ENCODE assay signal across 8 cellular contexts in genomic region chr17:58007781-58008706, GRCh38. TPM values are rescaled to one million over a fixed set of nuclear protein-coding genes. Genes with fewer than 3 reads are reported as not detected.
DNase-seq lines count a peak whose midpoint lies in the region; ATAC-seq and TF ChIP-seq lines count a peak whose summit lies in the region.

No MANE protein-coding gene starts in this region.

- ATAC-seq in HG03060 (IDR thresholded peaks at IDR 0.05; ENCODE audit: low read depth, unreplicated experiment), result peak; percentile 28
- ATAC-seq in activated B cell treated with CpG ODN at 0.5 μM for 24 hours (ENCODE audit: low read depth), result peak; percentile 26
- ATAC-seq in left ventricle myocardium superior, result peak; percentile 13
- peak; percentile 25 for ATAC-seq in stimulated activated effector memory CD8-positive, alpha-beta T cell treated with anti-CD3 and anti-CD28 coated beads, Interleukin-12 subunit alpha, Interleukin-12 subunit beta, amount 100 ng/mL, for 72 hours

- intact Hi-C loops in activated B cell treated with CpG ODN at 0.5 μM for 24 hours (cut with micrococcal nuclease), result loop anchor here (1.0 to 10.0 kb wide), 12 partner anchors 9 to 1175 kb away; partner anchors contain the start of genes AKAP1, C17orf67, MKS1 and MRPS23
- intact Hi-C loops in left ventricle myocardium superior (cut with micrococcal nuclease), result loop anchor here (10.0 kb wide), 2 partner anchors 77 to 107 kb away; partner anchors contain the start of gene DYNLL2

- CTCF ChIA-PET in activated B cell treated with CpG ODN at 0.5 μM for 24 hours (lab: Charles Lee), result interaction anchor here (0.7 to 2.3 kb wide), 4 partner anchors 10 to 150 kb away, joined by 3 to 16 read pairs (median 6); no protein-coding TSS in a partner anchor

- peak overlapping the region; percentile 100 for H3K4me3 Mint-ChIP-seq in activated T-cell treated with anti-CD3 and anti-CD28 coated beads, Interleukin-2, amount 50 U/mL, for 24 hours
- H3K4me3 Mint-ChIP-seq in activated B cell treated with CpG ODN at 0.5 μM for 24 hours, result peak overlapping the region; percentile 100
- peak overlapping the region; percentile 100 for H3K4me3 Mint-ChIP-seq in stimulated activated effector memory CD8-positive, alpha-beta T cell treated with anti-CD3 and anti-CD28 coated beads, Interleukin-12 subunit alpha, Interleukin-12 subunit beta, amount 100 ng/mL, for 72 hours

- peak overlapping the region; percentile 100 for H3K27ac Mint-ChIP-seq in activated T-cell treated with anti-CD3 and anti-CD28 coated beads, Interleukin-2, amount 50 U/mL, for 24 hours
- H3K27ac Mint-ChIP-seq in activated B cell treated with CpG ODN at 0.5 μM for 24 hours, result peak overlapping the region; percentile 99
- peak overlapping the region; percentile 100 for H3K27ac Mint-ChIP-seq in stimulated activated effector memory CD8-positive, alpha-beta T cell treated with anti-CD3 and anti-CD28 coated beads, Interleukin-12 subunit alpha, Interleukin-12 subunit beta, amount 100 ng/mL, for 72 hours

- no peaks in the 10 kb centered on the region for H3K27me3 Mint-ChIP-seq in activated T-cell treated with anti-CD3 and anti-CD28 coated beads, Interleukin-2, amount 50 U/mL, for 24 hours
- H3K27me3 Mint-ChIP-seq in activated B cell treated with CpG ODN at 0.5 μM for 24 hours, result peaks cover 3% of the 10 kb centered on the region

- H3K36me3 Mint-ChIP-seq in activated T-cell treated with anti-CD3 and anti-CD28 coated beads, Interleukin-2, amount 50 U/mL, for 24 hours (ENCODE audit: low read depth), result peaks cover 69% of the 10 kb centered on the region
- H3K36me3 Mint-ChIP-seq in activated B cell treated with CpG ODN at 0.5 μM for 24 hours (ENCODE audit: low read depth), result peaks cover 48% of the 10 kb centered on the region
- peaks cover 48% of the 10 kb centered on the region for H3K36me3 Mint-ChIP-seq in stimulated activated effector memory CD8-positive, alpha-beta T cell treated with anti-CD3 and anti-CD28 coated beads, Interleukin-12 subunit alpha, Interleukin-12 subunit beta, amount 100 ng/mL, for 72 hours

- no peaks in the 10 kb centered on the region for H3K9me3 Mint-ChIP-seq in activated T-cell treated with anti-CD3 and anti-CD28 coated beads, Interleukin-2, amount 50 U/mL, for 24 hours
- H3K9me3 Mint-ChIP-seq in activated B cell treated with CpG ODN at 0.5 μM for 24 hours, result no peaks in the 10 kb centered on the region
- no peaks in the 10 kb centered on the region for H3K9me3 Mint-ChIP-seq in stimulated activated effector memory CD8-positive, alpha-beta T cell treated with anti-CD3 and anti-CD28 coated beads, Interleukin-12 subunit alpha, Interleukin-12 subunit beta, amount 100 ng/mL, for 72 hours

- peaks cover 38% of the 10 kb centered on the region for H3K4me1 Mint-ChIP-seq in activated T-cell treated with anti-CD3 and anti-CD28 coated beads, Interleukin-2, amount 50 U/mL, for 24 hours (ENCODE audit: low read depth)
- peaks cover 45% of the 10 kb centered on the region for H3K4me1 Mint-ChIP-seq in activated B cell treated with CpG ODN at 0.5 μM for 24 hours
- H3K4me1 Mint-ChIP-seq in stimulated activated effector memory CD8-positive, alpha-beta T cell treated with anti-CD3 and anti-CD28 coated beads, Interleukin-12 subunit alpha, Interleukin-12 subunit beta, amount 100 ng/mL, for 72 hours, result peaks cover 38% of the 10 kb centered on the region

- POLR2A ChIA-PET in activated B cell treated with CpG ODN at 0.5 μM for 24 hours (lab: Charles Lee), result interaction anchor here (0.6 to 2.9 kb wide), 30 partner anchors 10 to 1147 kb away, joined by 3 to 55 read pairs (median 4); partner anchors contain the start of genes AKAP1, DYNLL2, MRPS23 and PRR11

- no peak for TF ChIP-seq CTCF in activated B cell treated with CpG ODN at 0.5 μM for 24 hours (IDR thresholded peaks at IDR 0.05)

- DNase-seq in activated T-cell treated with anti-CD3 and anti-CD28 coated beads, Interleukin-2, amount 50 U/mL, for 24 hours, result no peak
- DNase-seq in activated T-cell treated with anti-CD3 and anti-CD28 coated beads for 4 hours (no peak), activated B cell treated with CpG ODN at 0.5 μM for 24 hours (no peak), left ventricle myocardium superior (no peak), NCI-H2171 (lab: John Stamatoyannopoulos, UW) (no peak), NCI-H1105 treated with DMSO at 0.1 percent for 48 hours (lab: John Stamatoyannopoulos, UW) (no peak)
- peak in 1 of 2 donors; percentile 49 for DNase-seq in stimulated activated effector memory CD8-positive, alpha-beta T cell treated with anti-CD3 and anti-CD28 coated beads, Interleukin-12 subunit alpha, Interleukin-12 subunit beta, amount 100 ng/mL, for 72 hours (ENCODE audit: low spot score in 2 of 2)

RNA-seq across cellular contexts. Expression of gene SRSF1, which starts 1.0 kb away (rescaled TPM):
- 288 and 289 TPM in 2 replicates for total RNA-seq in activated B cell treated with CpG ODN at 0.5 μM for 24 hours
- total RNA-seq in left ventricle myocardium superior, result 98.1 TPM

RNA-seq across cellular contexts. Expression of gene VEZF1, which starts 20.0 kb away (rescaled TPM):
- total RNA-seq in activated B cell treated with CpG ODN at 0.5 μM for 24 hours (40.5 and 45.1 TPM in 2 replicates), left ventricle myocardium superior (77.6 TPM)

RNA-seq across cellular contexts. Expression of gene CUEDC1, which starts 52.8 kb away (rescaled TPM):
- not detected in 2 replicates for total RNA-seq in activated B cell treated with CpG ODN at 0.5 μM for 24 hours
- total RNA-seq in left ventricle myocardium superior, result 55.0 TPM

Comparison
In these comparisons a context has a peak if more than half of its experiments do, and no peak if none do; other contexts are left out.
1. RNA of gene CUEDC1, which starts 52.8 kb away (total RNA-seq): 55.0 TPM in left ventricle myocardium superior (single experiment); not detected in activated B cell treated with CpG ODN at 0.5 μM for 24 hours; every median in the first group is over 10 times any median in the second.
2. Peak in every context shown above with its lines, with median percentiles within 50 percentile points of each other: H3K27ac Mint-ChIP-seq, H3K4me3 Mint-ChIP-seq and ATAC-seq.